ENCODE assay signal across 8 cellular contexts in genomic region chr1:147243228-147243685, GRCh38. TPM values are rescaled to one million over a fixed set of nuclear protein-coding genes. Genes with fewer than 3 reads are reported as not detected.
DNase-seq lines count a peak whose midpoint lies in the region; ATAC-seq and TF ChIP-seq lines count a peak whose summit lies in the region.

No MANE protein-coding gene starts in this region.

- H3K18ac ChIP-seq in neuronal stem cell (ENCODE audit: low read length) = peak overlapping the region; percentile 52

- peaks cover 3% of the 10 kb centered on the region for H3K27me3 Mint-ChIP-seq in activated CD4-positive, alpha-beta memory T cell treated with anti-CD3 and anti-CD28 coated beads, Interleukin-2, amount 10 ng/mL, durations not matched to agents 7 days and 5 days

- H4K8ac ChIP-seq in neuronal stem cell (ENCODE audit: low read depth, low read length) = no peak overlapping the region

- peak overlapping the region; percentile 83 for H3K27ac Mint-ChIP-seq in activated CD4-positive, alpha-beta memory T cell treated with anti-CD3 and anti-CD28 coated beads, Interleukin-2, amount 10 ng/mL, durations not matched to agents 7 days and 5 days

- no peaks in the 10 kb centered on the region for H3K9me2 ChIP-seq in MM.1S (replicated peaks; ENCODE audit: insufficient read depth, low read length)

- DNase-seq in MM.1S (no peak), foreskin fibroblast (no peak), neuronal stem cell (ENCODE audit: low spot score) (no peak), NCI-H1417 treated with DMSO at 0.1 percent for 48 hours (lab: John Stamatoyannopoulos, UW) (no peak), SKM-1 (lab: John Stamatoyannopoulos, UW; ENCODE audit: unreplicated experiment) (no peak)
- no peak for DNase-seq in activated CD4-positive, alpha-beta memory T cell treated with anti-CD3 and anti-CD28 coated beads, Interleukin-2, amount 10 ng/mL, durations not matched to agents 7 days and 5 days

- no peak overlapping the region for H3K23ac ChIP-seq in neuronal stem cell (ENCODE audit: low read depth, low read length, poor library complexity)

- no peaks in the 10 kb centered on the region for H3K27me3 ChIP-seq in MM.1S (replicated peaks; ENCODE audit: insufficient read depth, low read length)
- H3K27me3 ChIP-seq in neuronal stem cell (ENCODE audit: control insufficient read depth in 3 of 3, insufficient read depth in 3 of 3, low read depth in 1 of 3, low read length in 3 of 3) = peaks cover 0 to 2% (median 0%) of the 10 kb centered on the region in 3 experiments

- H3K9me3 Mint-ChIP-seq in activated CD4-positive, alpha-beta memory T cell treated with anti-CD3 and anti-CD28 coated beads, Interleukin-2, amount 10 ng/mL, durations not matched to agents 7 days and 5 days = no peaks in the 10 kb centered on the region

- H3K9me3 ChIP-seq in MM.1S (replicated peaks; ENCODE audit: insufficient read depth, low read length) (no peaks in the 10 kb centered on the region), neuronal stem cell (replicated peaks in 1 of 2; ENCODE audit: control insufficient read depth in 2 of 2, insufficient read depth in 1 of 2, low read depth in 1 of 2, low read length in 2 of 2) (peaks cover 0 to 11% of the 10 kb centered on the region in 2 donors)

- peaks cover 33% of the 10 kb centered on the region for H3K4me1 ChIP-seq in MM.1S (ENCODE audit: low read length)
- H3K4me1 ChIP-seq in neuronal stem cell (ENCODE audit: control insufficient read depth in 2 of 2, insufficient read depth in 1 of 2, low read depth in 1 of 2, low read length in 2 of 2) = peaks cover 3 to 11% of the 10 kb centered on the region in 2 donors

- H3K4me2 ChIP-seq in MM.1S (ENCODE audit: low read depth, low read length) = peak overlapping the region; percentile 73
- peak overlapping the region; percentile 39 for H3K4me2 ChIP-seq in neuronal stem cell (ENCODE audit: insufficient read depth, low read length, poor library complexity, severe bottlenecking)

- H3K4me1 Mint-ChIP-seq in activated CD4-positive, alpha-beta memory T cell treated with anti-CD3 and anti-CD28 coated beads, Interleukin-2, amount 10 ng/mL, durations not matched to agents 7 days and 5 days = peaks cover 47% of the 10 kb centered on the region

- no peak overlapping the region for H2AK5ac ChIP-seq in neuronal stem cell (ENCODE audit: low read depth, low read length)

- peak overlapping the region; percentile 100 for H2BK5ac ChIP-seq in neuronal stem cell (ENCODE audit: low read length)

- no peak overlapping the region for H3K14ac ChIP-seq in neuronal stem cell (ENCODE audit: low read length)

- H3K27ac ChIP-seq in MM.1S (ENCODE audit: low read length) (peak overlapping the region; percentile 70; the same call in 1 of the 2 replicates), neuronal stem cell (replicated peaks; ENCODE audit: low read length) (peak overlapping the region; percentile 46)

- H3K4me3 ChIP-seq in GM12875 (ENCODE audit: low read depth, low read length) = peak overlapping the region; percentile 92
- H3K4me3 ChIP-seq in MM.1S (ENCODE audit: low read length) = peak overlapping the region; percentile 81
- peak overlapping the region; percentile 66 to 84 for H3K4me3 ChIP-seq in foreskin fibroblast (ENCODE audit: low read depth in 1 of 2, low read length in 2 of 2)
- H3K4me3 ChIP-seq in neuronal stem cell (ENCODE audit: low read length in 2 of 2) = peak overlapping the region; percentile 76 to 95

- peak; percentile 30 for ATAC-seq in GM21723 (IDR thresholded peaks at IDR 0.05; ENCODE audit: unreplicated experiment)

- no peak overlapping the region for H2BK15ac ChIP-seq in neuronal stem cell (ENCODE audit: low read length)

- peak overlapping the region; percentile 89 for H2AFZ ChIP-seq in MM.1S (ENCODE audit: low read length)
- peak overlapping the region; percentile 98 for H2AFZ ChIP-seq in neuronal stem cell (ENCODE audit: low read length)

- no peak for TF ChIP-seq CTCF in GM12875 (IDR thresholded peaks at IDR 0.05; ENCODE audit: borderline replicate concordance, insufficient read depth, low read depth, low read length)
- no peak for TF ChIP-seq CTCF in MM.1S (IDR thresholded peaks at IDR 0.05; ENCODE audit: low read length)
- TF ChIP-seq CTCF in foreskin fibroblast (IDR thresholded peaks at IDR 0.05; ENCODE audit: low read depth, low read length) = no peak

- H3K79me1 ChIP-seq in neuronal stem cell (ENCODE audit: low read depth, low read length) = peaks cover 4% of the 10 kb centered on the region

- no peak overlapping the region for H2BK12ac ChIP-seq in neuronal stem cell (ENCODE audit: low read length)

- peaks cover 53% of the 10 kb centered on the region for H3K79me2 ChIP-seq in MM.1S (ENCODE audit: low read length)

- POLR2A ChIA-PET in activated CD4-positive, alpha-beta memory T cell treated with anti-CD3 and anti-CD28 coated beads, Interleukin-2, amount 10 ng/mL, durations not matched to agents 7 days and 5 days (lab: Charles Lee) = interaction anchor here (0.8 to 5.0 kb wide), 6 partner anchors 9 to 795 kb away, joined by 3 to 59 read pairs (median 12); partner anchors contain the start of genes FMO5 and PRKAB2

- no CpG with 5 or more reads among the region's 30 CpGs for WGBS in neuronal stem cell (ENCODE audit: extremely low coverage in 2 of 2, insufficient read length in 2 of 2, insufficient replicate concordance in 1 of 2), 2 donors

- no peaks in the 10 kb centered on the region for H3K36me3 ChIP-seq in MM.1S (replicated peaks; ENCODE audit: insufficient read depth, low read length)
- H3K36me3 ChIP-seq in neuronal stem cell (replicated peaks in 1 of 2; ENCODE audit: control insufficient read depth in 2 of 2, insufficient read depth in 2 of 2, low read length in 2 of 2) = peaks cover 4 to 6% of the 10 kb centered on the region in 2 donors

- H3F3A ChIP-seq in MM.1S (ENCODE audit: insufficient read depth, low read length) = peaks cover 9% of the 10 kb centered on the region; the same call in 1 of the 2 replicates

- peaks cover 21% of the 10 kb centered on the region for H3K36me3 Mint-ChIP-seq in activated CD4-positive, alpha-beta memory T cell treated with anti-CD3 and anti-CD28 coated beads, Interleukin-2, amount 10 ng/mL, durations not matched to agents 7 days and 5 days (ENCODE audit: low read depth)

- H4K91ac ChIP-seq in neuronal stem cell (ENCODE audit: low read depth, low read length, poor library complexity) = no peak overlapping the region

- H3K4ac ChIP-seq in neuronal stem cell (ENCODE audit: low read length) = no peak overlapping the region

- peak overlapping the region; percentile 95 for H3K4me3 Mint-ChIP-seq in activated CD4-positive, alpha-beta memory T cell treated with anti-CD3 and anti-CD28 coated beads, Interleukin-2, amount 10 ng/mL, durations not matched to agents 7 days and 5 days

- CTCF ChIA-PET in activated CD4-positive, alpha-beta memory T cell treated with anti-CD3 and anti-CD28 coated beads, Interleukin-2, amount 10 ng/mL, durations not matched to agents 7 days and 5 days (lab: Charles Lee) = interaction anchor here (0.6 to 3.9 kb wide), 13 partner anchors 9 to 865 kb away, joined by 3 to 65 read pairs (median 4); partner anchors contain the start of genes FMO5 and PRKAB2

- H4K20me1 ChIP-seq in MM.1S (ENCODE audit: insufficient read depth, low read length) = peaks cover 8% of the 10 kb centered on the region; the same call in 1 of the 2 replicates

- H2BK120ac ChIP-seq in neuronal stem cell (ENCODE audit: low read depth, low read length) = no peak overlapping the region

- H3K9ac ChIP-seq in MM.1S (ENCODE audit: low read length) (peak overlapping the region; percentile 88), neuronal stem cell (ENCODE audit: low read depth, low read length, poor library complexity) (peak overlapping the region; percentile 90)

RNA-seq across cellular contexts. Expression of gene CHD1L, which starts 0.8 kb away (rescaled TPM):
- total RNA-seq in activated CD4-positive, alpha-beta memory T cell treated with anti-CD3 and anti-CD28 coated beads, Interleukin-2, amount 10 ng/mL, durations not matched to agents 7 days and 5 days = 10 to 100 TPM; 70.0 to 70.9 TPM
- polyA plus RNA-seq in neuronal stem cell (2013, experiment 1 of 2) = 32.1 TPM
- polyA plus RNA-seq in neuronal stem cell (2013, experiment 2 of 2) = 30.8 TPM

RNA-seq across cellular contexts. Expression of gene FMO5, which starts 18.1 kb away (rescaled TPM):
- under 1 TPM; 0.53 to 0.73 TPM for total RNA-seq in activated CD4-positive, alpha-beta memory T cell treated with anti-CD3 and anti-CD28 coated beads, Interleukin-2, amount 10 ng/mL, durations not matched to agents 7 days and 5 days
- polyA plus RNA-seq in neuronal stem cell (2013, experiment 1 of 2) = 0.24 TPM
- 0.33 TPM for polyA plus RNA-seq in neuronal stem cell (2013, experiment 2 of 2)
